In the genomic region with DNA sequence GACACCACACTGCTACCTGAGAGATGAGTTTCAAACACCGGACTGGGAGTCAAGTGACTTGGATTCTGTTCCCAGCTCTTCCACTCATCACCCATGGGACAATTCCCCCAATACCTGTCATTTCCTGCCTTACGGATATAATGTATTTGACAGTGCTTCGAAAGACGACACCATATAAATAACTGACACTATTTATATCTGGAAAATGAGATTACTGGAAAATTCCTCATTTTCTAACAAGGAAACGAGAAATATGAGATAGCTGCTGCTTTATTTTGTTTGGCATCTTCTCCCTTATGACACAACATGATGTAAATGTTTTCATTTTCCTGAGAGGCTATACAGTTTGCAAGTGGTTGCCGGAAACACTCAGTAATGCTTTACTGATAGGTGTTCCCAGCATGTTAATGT, we compare ENCODE assay signal across 1 cellular context.
TF ChIP-seq lines count a peak whose summit lies in the region.

No MANE protein-coding gene starts in this region.

TF ChIP-seq in WTC11, 78 proteins besides CTCF, POLR2A, EP300 and RAD21 (continued from another document):
- TF ChIP-seq, protein P1, sequence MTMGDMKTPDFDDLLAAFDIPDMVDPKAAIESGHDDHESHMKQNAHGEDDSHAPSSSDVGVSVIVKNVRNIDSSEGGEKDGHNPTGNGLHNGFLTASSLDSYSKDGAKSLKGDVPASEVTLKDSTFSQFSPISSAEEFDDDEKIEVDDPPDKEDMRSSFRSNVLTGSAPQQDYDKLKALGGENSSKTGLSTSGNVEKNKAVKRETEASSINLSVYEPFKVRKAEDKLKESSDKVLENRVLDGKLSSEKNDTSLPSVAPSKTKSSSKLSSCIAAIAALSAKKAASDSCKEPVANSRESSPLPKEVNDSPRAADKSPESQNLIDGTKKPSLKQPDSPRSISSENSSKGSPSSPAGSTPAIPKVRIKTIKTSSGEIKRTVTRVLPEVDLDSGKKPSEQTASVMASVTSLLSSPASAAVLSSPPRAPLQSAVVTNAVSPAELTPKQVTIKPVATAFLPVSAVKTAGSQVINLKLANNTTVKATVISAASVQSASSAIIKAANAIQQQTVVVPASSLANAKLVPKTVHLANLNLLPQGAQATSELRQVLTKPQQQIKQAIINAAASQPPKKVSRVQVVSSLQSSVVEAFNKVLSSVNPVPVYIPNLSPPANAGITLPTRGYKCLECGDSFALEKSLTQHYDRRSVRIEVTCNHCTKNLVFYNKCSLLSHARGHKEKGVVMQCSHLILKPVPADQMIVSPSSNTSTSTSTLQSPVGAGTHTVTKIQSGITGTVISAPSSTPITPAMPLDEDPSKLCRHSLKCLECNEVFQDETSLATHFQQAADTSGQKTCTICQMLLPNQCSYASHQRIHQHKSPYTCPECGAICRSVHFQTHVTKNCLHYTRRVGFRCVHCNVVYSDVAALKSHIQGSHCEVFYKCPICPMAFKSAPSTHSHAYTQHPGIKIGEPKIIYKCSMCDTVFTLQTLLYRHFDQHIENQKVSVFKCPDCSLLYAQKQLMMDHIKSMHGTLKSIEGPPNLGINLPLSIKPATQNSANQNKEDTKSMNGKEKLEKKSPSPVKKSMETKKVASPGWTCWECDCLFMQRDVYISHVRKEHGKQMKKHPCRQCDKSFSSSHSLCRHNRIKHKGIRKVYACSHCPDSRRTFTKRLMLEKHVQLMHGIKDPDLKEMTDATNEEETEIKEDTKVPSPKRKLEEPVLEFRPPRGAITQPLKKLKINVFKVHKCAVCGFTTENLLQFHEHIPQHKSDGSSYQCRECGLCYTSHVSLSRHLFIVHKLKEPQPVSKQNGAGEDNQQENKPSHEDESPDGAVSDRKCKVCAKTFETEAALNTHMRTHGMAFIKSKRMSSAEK (CRISPR knock-in tag; IDR thresholded peaks at IDR 0.05; ENCODE audit: borderline replicate concordance) = no peak
- TF ChIP-seq SOX15 (CRISPR knock-in tag; IDR thresholded peaks at IDR 0.05) = no peak
- TF ChIP-seq SP1 (CRISPR knock-in tag; conservative IDR thresholded peaks at IDR 0.05) = no peak
- TF ChIP-seq, protein P2, sequence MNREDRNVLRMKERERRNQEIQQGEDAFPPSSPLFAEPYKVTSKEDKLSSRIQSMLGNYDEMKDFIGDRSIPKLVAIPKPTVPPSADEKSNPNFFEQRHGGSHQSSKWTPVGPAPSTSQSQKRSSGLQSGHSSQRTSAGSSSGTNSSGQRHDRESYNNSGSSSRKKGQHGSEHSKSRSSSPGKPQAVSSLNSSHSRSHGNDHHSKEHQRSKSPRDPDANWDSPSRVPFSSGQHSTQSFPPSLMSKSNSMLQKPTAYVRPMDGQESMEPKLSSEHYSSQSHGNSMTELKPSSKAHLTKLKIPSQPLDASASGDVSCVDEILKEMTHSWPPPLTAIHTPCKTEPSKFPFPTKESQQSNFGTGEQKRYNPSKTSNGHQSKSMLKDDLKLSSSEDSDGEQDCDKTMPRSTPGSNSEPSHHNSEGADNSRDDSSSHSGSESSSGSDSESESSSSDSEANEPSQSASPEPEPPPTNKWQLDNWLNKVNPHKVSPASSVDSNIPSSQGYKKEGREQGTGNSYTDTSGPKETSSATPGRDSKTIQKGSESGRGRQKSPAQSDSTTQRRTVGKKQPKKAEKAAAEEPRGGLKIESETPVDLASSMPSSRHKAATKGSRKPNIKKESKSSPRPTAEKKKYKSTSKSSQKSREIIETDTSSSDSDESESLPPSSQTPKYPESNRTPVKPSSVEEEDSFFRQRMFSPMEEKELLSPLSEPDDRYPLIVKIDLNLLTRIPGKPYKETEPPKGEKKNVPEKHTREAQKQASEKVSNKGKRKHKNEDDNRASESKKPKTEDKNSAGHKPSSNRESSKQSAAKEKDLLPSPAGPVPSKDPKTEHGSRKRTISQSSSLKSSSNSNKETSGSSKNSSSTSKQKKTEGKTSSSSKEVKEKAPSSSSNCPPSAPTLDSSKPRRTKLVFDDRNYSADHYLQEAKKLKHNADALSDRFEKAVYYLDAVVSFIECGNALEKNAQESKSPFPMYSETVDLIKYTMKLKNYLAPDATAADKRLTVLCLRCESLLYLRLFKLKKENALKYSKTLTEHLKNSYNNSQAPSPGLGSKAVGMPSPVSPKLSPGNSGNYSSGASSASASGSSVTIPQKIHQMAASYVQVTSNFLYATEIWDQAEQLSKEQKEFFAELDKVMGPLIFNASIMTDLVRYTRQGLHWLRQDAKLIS (CRISPR knock-in tag; IDR thresholded peaks at IDR 0.05; ENCODE audit: borderline replicate concordance) = no peak
- TF ChIP-seq, protein P3, sequence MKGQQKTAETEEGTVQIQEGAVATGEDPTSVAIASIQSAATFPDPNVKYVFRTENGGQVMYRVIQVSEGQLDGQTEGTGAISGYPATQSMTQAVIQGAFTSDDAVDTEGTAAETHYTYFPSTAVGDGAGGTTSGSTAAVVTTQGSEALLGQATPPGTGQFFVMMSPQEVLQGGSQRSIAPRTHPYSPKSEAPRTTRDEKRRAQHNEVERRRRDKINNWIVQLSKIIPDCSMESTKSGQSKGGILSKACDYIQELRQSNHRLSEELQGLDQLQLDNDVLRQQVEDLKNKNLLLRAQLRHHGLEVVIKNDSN (CRISPR knock-in tag; IDR thresholded peaks at IDR 0.05) = no peak
- no peak for TF ChIP-seq FOXJ3 (CRISPR knock-in tag; IDR thresholded peaks at IDR 0.05; ENCODE audit: borderline replicate concordance)
TF ChIP-seq in WTC11: peak in this region for 0.
